Comparison of ENCODE assay signal across 1 cellular context in the genomic region with DNA sequence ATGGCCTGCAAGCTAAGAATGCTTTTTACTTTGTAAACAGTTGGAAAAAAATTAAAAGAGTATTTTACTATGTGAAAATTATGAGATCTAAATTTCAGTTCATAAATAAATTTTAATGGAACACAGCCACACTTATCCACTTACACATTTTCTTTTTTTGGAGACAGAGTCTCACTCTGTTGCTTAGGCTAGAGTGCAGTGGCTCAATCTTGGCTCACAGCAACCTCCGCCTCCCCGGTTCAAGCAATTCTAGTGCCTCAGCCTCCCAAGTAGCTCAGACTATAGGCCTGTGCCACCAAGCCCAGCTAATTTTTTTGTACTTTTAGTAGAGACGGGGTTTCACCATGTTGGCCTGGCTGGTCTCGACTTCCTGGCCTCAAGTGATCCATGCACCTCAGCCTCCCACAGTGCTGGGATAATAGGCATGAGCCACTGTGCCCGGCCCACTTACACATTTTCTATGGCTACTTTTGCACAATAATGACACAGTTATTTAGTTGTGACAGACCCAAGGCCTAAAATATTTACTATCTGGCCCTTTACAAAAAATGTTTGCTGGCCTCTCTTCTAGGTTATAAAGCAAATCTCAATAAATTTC.
TF ChIP-seq lines count a peak whose summit lies in the region.

No MANE protein-coding gene starts in this region.

TF ChIP-seq in H1, 55 proteins besides CTCF, POLR2A, EP300 and RAD21:
- TF ChIP-seq NRF1 (IDR thresholded peaks at IDR 0.05; ENCODE audit: low read depth, low read length) (no peak), GTF2F1 (IDR thresholded peaks at IDR 0.05; ENCODE audit: borderline replicate concordance, low read depth, low read length) (no peak), TBP (IDR thresholded peaks at IDR 0.05; ENCODE audit: low read depth, low read length) (no peak), SP2 (IDR thresholded peaks at IDR 0.05; ENCODE audit: low read length) (no peak), FOSL1 (IDR thresholded peaks at IDR 0.05; ENCODE audit: insufficient read depth, low read depth, low read length) (no peak), TAF1 (IDR thresholded peaks at IDR 0.05; ENCODE audit: low read depth, low read length) (no peak), SUZ12 (IDR thresholded peaks at IDR 0.05; ENCODE audit: low read length) (no peak), POU5F1 (IDR thresholded peaks at IDR 0.05; ENCODE audit: low read depth, low read length) (no peak), CTBP2 (IDR thresholded peaks at IDR 0.05; ENCODE audit: borderline replicate concordance, insufficient read depth, insufficient read length, low read length) (no peak), JUND (IDR thresholded peaks at IDR 0.05; ENCODE audit: low read length) (no peak), KDM5A (IDR thresholded peaks at IDR 0.05; ENCODE audit: low read length) (no peak)
- TF ChIP-seq, protein P1, sequence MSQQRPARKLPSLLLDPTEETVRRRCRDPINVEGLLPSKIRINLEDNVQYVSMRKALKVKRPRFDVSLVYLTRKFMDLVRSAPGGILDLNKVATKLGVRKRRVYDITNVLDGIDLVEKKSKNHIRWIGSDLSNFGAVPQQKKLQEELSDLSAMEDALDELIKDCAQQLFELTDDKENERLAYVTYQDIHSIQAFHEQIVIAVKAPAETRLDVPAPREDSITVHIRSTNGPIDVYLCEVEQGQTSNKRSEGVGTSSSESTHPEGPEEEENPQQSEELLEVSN (IDR thresholded peaks at IDR 0.05) = no peak
TF ChIP-seq in H1: peak in this region for 0.
